In the genomic region with DNA sequence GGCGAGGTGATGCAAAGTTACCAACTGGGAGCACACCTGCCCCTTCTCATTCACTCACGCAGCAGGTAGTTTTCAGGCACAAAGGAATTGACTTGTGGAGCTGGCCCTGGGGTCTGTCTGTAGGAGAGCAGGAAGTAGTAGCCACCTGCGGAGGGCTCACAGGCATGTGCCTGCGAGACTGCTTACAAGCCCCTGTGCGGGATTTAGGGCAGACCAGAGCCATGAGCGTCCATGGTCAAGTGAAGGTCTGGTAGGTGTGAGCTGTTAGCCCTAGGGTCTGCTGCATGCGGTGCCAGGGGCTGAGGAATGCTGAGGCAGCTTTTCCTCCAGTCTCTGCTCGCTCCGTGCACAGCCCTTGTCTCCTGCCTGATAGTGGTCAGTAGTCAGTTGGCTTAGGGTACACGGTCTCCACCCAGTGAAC, we compare ENCODE assay signal across 8 cellular contexts. TPM values are rescaled to one million over a fixed set of nuclear protein-coding genes. Genes with fewer than 3 reads are reported as not detected.
DNase-seq lines count a peak whose midpoint lies in the region; ATAC-seq, FAIRE-seq and TF ChIP-seq lines count a peak whose summit lies in the region.
"Had no signal": no experiment of that assay in that cellular context is flagged by ENCODE, and none has a peak within 500 bp of the region (broad histone marks: within the 10 kb centered on the region; RNA-seq: fewer than 3 reads in every experiment).

No MANE protein-coding gene starts in this region.

- FAIRE-seq in GM12891 (lab: Jason Lieb, UNC): peak; percentile 28

- H3K9me3 ChIP-seq in sigmoid colon: no peaks in the 10 kb centered on the region

- TF ChIP-seq POLR2A in GM12891 (IDR thresholded peaks at IDR 0.05; ENCODE audit: low read depth, low read length) (no peak), sigmoid colon (IDR thresholded peaks at IDR 0.05) (no peak)

- no peaks in the 10 kb centered on the region for H3K27me3 ChIP-seq in sigmoid colon

- peak overlapping the region; percentile 77 for H3K4me3 Mint-ChIP-seq in central memory CD8-positive, alpha-beta T cell

- DNase-seq in GM12891 (ENCODE audit: insufficient read length, low spot score) (no peak), NCI-H345 treated with DMSO at 0.1 percent for 48 hours (lab: John Stamatoyannopoulos, UW; ENCODE audit: unreplicated experiment) (peak; percentile 88), sigmoid colon (peak; percentile 54), GM03348 (ENCODE audit: low spot score) (no peak), cerebellar nuclear complex (lab: John Stamatoyannopoulos, UW) (no peak), DMS79 (lab: John Stamatoyannopoulos, UW) (no peak)
- DNase-seq in central memory CD8-positive, alpha-beta T cell (ENCODE audit: low spot score in 2 of 2): no peak
- DNase-seq: T-helper 9 cell had no signal

- no peak for TF ChIP-seq CTCF in sigmoid colon (IDR thresholded peaks at IDR 0.05)

- H3K27ac Mint-ChIP-seq in central memory CD8-positive, alpha-beta T cell (ENCODE audit: low read depth): peak overlapping the region; percentile 94

- no peaks in the 10 kb centered on the region for H3K36me3 ChIP-seq in sigmoid colon

- 65 to 90% methylated on average over 10 of the region's 10 CpGs for WGBS in sigmoid colon, 2 donors

- TF ChIP-seq EP300 in sigmoid colon (IDR thresholded peaks at IDR 0.05): no peak

- H3K4me3 ChIP-seq in sigmoid colon: no peak overlapping the region

- intact Hi-C loops in sigmoid colon (cut with DNase I): no loop called here

- no peak for ATAC-seq in central memory CD8-positive, alpha-beta T cell (replicated peaks; ENCODE audit: extremely low read depth, poor library complexity, severe bottlenecking)

- peaks cover 13% of the 10 kb centered on the region for H3K36me3 Mint-ChIP-seq in central memory CD8-positive, alpha-beta T cell (ENCODE audit: insufficient read depth)

- no peaks in the 10 kb centered on the region for H3K27me3 Mint-ChIP-seq in central memory CD8-positive, alpha-beta T cell

- H3K4me1 ChIP-seq in sigmoid colon: peaks cover 0 to 83% (median 64%) of the 10 kb centered on the region in 4 donors

- H3K27ac ChIP-seq in sigmoid colon: peak overlapping the region in 1 of 4 donors; percentile 70

- H3K9me3 Mint-ChIP-seq in central memory CD8-positive, alpha-beta T cell: no peaks in the 10 kb centered on the region

- H3K4me1 Mint-ChIP-seq in central memory CD8-positive, alpha-beta T cell: peaks cover 86% of the 10 kb centered on the region

TF ChIP-seq in GM12891, 5 proteins besides CTCF, POLR2A, EP300 and RAD21:
- TF ChIP-seq POLR2AphosphoS5 (IDR thresholded peaks at IDR 0.05; ENCODE audit: low read depth, low read length) (no peak), SPI1 (IDR thresholded peaks at IDR 0.05; ENCODE audit: low read depth, low read length) (no peak), POU2F2 (IDR thresholded peaks at IDR 0.05; ENCODE audit: low read depth, low read length) (no peak), PAX5 (IDR thresholded peaks at IDR 0.05; ENCODE audit: insufficient read depth, low read length, severe bottlenecking) (no peak), TAF1 (IDR thresholded peaks at IDR 0.05; ENCODE audit: low read depth, low read length) (no peak)

RNA-seq across cellular contexts. Expression of a gene that starts 18.9 kb away (rescaled TPM):
- polyA plus RNA-seq in GM12891 (2012; ENCODE audit: low read depth, missing spikeins): 16.5 TPM
- total RNA-seq in sigmoid colon: 10 to 100 TPM; 30.4 to 49.9 (median 39.9) TPM
- polyA plus RNA-seq in sigmoid colon: 10 to 100 TPM in 1 of 3 donors, 1 to 10 TPM in 2; 1.8 to 12.2 (median 2.3) TPM

Comparison
In these comparisons a context has a peak if more than half of its experiments do, and no peak if none do; other contexts are left out.
1. DNase-seq: peak in NCI-H345 treated with DMSO at 0.1 percent for 48 hours (single experiment) and sigmoid colon (single experiment); none in GM12891 (single experiment), central memory CD8-positive, alpha-beta T cell (0 of 2), GM03348 (single experiment), cerebellar nuclear complex (0 of 2) and DMS79 (single experiment).